ENCODE assay signal across 1 cellular context in genomic region chr17:44707755-44708400, GRCh38.
A peak's percentile ranks its signal among the peaks of the same experiment; 100 is the strongest.
TF ChIP-seq lines count a peak whose summit lies in the region.

No MANE protein-coding gene starts in this region.

TF ChIP-seq in K562, 482 proteins besides CTCF, POLR2A, EP300 and RAD21 (continued from another document and continues in another):
- TF ChIP-seq, protein P1, sequence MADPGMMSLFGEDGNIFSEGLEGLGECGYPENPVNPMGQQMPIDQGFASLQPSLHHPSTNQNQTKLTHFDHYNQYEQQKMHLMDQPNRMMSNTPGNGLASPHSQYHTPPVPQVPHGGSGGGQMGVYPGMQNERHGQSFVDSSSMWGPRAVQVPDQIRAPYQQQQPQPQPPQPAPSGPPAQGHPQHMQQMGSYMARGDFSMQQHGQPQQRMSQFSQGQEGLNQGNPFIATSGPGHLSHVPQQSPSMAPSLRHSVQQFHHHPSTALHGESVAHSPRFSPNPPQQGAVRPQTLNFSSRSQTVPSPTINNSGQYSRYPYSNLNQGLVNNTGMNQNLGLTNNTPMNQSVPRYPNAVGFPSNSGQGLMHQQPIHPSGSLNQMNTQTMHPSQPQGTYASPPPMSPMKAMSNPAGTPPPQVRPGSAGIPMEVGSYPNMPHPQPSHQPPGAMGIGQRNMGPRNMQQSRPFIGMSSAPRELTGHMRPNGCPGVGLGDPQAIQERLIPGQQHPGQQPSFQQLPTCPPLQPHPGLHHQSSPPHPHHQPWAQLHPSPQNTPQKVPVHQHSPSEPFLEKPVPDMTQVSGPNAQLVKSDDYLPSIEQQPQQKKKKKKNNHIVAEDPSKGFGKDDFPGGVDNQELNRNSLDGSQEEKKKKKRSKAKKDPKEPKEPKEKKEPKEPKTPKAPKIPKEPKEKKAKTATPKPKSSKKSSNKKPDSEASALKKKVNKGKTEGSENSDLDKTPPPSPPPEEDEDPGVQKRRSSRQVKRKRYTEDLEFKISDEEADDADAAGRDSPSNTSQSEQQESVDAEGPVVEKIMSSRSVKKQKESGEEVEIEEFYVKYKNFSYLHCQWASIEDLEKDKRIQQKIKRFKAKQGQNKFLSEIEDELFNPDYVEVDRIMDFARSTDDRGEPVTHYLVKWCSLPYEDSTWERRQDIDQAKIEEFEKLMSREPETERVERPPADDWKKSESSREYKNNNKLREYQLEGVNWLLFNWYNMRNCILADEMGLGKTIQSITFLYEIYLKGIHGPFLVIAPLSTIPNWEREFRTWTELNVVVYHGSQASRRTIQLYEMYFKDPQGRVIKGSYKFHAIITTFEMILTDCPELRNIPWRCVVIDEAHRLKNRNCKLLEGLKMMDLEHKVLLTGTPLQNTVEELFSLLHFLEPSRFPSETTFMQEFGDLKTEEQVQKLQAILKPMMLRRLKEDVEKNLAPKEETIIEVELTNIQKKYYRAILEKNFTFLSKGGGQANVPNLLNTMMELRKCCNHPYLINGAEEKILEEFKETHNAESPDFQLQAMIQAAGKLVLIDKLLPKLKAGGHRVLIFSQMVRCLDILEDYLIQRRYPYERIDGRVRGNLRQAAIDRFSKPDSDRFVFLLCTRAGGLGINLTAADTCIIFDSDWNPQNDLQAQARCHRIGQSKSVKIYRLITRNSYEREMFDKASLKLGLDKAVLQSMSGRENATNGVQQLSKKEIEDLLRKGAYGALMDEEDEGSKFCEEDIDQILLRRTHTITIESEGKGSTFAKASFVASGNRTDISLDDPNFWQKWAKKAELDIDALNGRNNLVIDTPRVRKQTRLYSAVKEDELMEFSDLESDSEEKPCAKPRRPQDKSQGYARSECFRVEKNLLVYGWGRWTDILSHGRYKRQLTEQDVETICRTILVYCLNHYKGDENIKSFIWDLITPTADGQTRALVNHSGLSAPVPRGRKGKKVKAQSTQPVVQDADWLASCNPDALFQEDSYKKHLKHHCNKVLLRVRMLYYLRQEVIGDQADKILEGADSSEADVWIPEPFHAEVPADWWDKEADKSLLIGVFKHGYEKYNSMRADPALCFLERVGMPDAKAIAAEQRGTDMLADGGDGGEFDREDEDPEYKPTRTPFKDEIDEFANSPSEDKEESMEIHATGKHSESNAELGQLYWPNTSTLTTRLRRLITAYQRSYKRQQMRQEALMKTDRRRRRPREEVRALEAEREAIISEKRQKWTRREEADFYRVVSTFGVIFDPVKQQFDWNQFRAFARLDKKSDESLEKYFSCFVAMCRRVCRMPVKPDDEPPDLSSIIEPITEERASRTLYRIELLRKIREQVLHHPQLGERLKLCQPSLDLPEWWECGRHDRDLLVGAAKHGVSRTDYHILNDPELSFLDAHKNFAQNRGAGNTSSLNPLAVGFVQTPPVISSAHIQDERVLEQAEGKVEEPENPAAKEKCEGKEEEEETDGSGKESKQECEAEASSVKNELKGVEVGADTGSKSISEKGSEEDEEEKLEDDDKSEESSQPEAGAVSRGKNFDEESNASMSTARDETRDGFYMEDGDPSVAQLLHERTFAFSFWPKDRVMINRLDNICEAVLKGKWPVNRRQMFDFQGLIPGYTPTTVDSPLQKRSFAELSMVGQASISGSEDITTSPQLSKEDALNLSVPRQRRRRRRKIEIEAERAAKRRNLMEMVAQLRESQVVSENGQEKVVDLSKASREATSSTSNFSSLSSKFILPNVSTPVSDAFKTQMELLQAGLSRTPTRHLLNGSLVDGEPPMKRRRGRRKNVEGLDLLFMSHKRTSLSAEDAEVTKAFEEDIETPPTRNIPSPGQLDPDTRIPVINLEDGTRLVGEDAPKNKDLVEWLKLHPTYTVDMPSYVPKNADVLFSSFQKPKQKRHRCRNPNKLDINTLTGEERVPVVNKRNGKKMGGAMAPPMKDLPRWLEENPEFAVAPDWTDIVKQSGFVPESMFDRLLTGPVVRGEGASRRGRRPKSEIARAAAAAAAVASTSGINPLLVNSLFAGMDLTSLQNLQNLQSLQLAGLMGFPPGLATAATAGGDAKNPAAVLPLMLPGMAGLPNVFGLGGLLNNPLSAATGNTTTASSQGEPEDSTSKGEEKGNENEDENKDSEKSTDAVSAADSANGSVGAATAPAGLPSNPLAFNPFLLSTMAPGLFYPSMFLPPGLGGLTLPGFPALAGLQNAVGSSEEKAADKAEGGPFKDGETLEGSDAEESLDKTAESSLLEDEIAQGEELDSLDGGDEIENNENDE (IDR thresholded peaks at IDR 0.05; ENCODE audit: low read depth, low read length) = no peak
- TF ChIP-seq ZKSCAN1 (IDR thresholded peaks at IDR 0.05; ENCODE audit: low read depth, low read length) = no peak
- no peak for TF ChIP-seq ARID2 (IDR thresholded peaks at IDR 0.05)
- no peak for TF ChIP-seq MTA3 (IDR thresholded peaks at IDR 0.05; ENCODE audit: borderline replicate concordance)
- TF ChIP-seq ZNF239 (CRISPR knock-in tag; IDR thresholded peaks at IDR 0.05) = no peak
- no peak for TF ChIP-seq TRIM28 (IDR thresholded peaks at IDR 0.05)
- no peak for TF ChIP-seq RB1 (IDR thresholded peaks at IDR 0.05; ENCODE audit: low read depth)
- TF ChIP-seq, protein P2, sequence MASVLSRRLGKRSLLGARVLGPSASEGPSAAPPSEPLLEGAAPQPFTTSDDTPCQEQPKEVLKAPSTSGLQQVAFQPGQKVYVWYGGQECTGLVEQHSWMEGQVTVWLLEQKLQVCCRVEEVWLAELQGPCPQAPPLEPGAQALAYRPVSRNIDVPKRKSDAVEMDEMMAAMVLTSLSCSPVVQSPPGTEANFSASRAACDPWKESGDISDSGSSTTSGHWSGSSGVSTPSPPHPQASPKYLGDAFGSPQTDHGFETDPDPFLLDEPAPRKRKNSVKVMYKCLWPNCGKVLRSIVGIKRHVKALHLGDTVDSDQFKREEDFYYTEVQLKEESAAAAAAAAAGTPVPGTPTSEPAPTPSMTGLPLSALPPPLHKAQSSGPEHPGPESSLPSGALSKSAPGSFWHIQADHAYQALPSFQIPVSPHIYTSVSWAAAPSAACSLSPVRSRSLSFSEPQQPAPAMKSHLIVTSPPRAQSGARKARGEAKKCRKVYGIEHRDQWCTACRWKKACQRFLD (CRISPR knock-in tag; IDR thresholded peaks at IDR 0.05) = no peak
- peak; percentile 10; the same call in 1 of the 2 replicates for TF ChIP-seq LEF1 (IDR thresholded peaks at IDR 0.05)
- TF ChIP-seq ZNF740 (CRISPR knock-in tag; IDR thresholded peaks at IDR 0.05) = no peak
- no peak for TF ChIP-seq ZNF740 (tag; IDR thresholded peaks at IDR 0.05)
- TF ChIP-seq ATF4 (CRISPR knock-in tag; IDR thresholded peaks at IDR 0.05) = no peak
- TF ChIP-seq, protein P3, sequence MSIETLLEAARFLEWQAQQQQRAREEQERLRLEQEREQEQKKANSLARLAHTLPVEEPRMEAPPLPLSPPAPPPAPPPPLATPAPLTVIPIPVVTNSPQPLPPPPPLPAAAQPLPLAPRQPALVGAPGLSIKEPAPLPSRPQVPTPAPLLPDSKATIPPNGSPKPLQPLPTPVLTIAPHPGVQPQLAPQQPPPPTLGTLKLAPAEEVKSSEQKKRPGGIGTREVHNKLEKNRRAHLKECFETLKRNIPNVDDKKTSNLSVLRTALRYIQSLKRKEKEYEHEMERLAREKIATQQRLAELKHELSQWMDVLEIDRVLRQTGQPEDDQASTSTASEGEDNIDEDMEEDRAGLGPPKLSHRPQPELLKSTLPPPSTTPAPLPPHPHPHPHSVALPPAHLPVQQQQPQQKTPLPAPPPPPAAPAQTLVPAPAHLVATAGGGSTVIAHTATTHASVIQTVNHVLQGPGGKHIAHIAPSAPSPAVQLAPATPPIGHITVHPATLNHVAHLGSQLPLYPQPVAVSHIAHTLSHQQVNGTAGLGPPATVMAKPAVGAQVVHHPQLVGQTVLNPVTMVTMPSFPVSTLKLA (conservative IDR thresholded peaks at IDR 0.05) = no peak; a peak in 1 of 4 replicates
- TF ChIP-seq POLR2AphosphoS5 (IDR thresholded peaks at IDR 0.05; ENCODE audit: control insufficient read depth, insufficient read depth, low read depth, low read length) = no peak
- no peak for TF ChIP-seq RBM25 (IDR thresholded peaks at IDR 0.05; ENCODE audit: low read depth, low read length, severe bottlenecking)
- TF ChIP-seq MCM7 (IDR thresholded peaks at IDR 0.05) = no peak
- no peak for TF ChIP-seq HMGXB4 (CRISPR knock-in tag; IDR thresholded peaks at IDR 0.05)
- TF ChIP-seq ZNF316 (IDR thresholded peaks at IDR 0.05) = peak; percentile 97
- TF ChIP-seq ZBTB33 (CRISPR knock-in tag; IDR thresholded peaks at IDR 0.05) = no peak
- no peak for TF ChIP-seq YY1 (IDR thresholded peaks at IDR 0.05; ENCODE audit: borderline replicate concordance in 1 of 3, control insufficient read depth in 1 of 3, extremely low read depth in 1 of 3, insufficient read depth in 3 of 3, insufficient read length in 1 of 3, insufficient replicate concordance in 2 of 3, low read depth in 1 of 3, low read length in 2 of 3)
- TF ChIP-seq BRF1 (IDR thresholded peaks at IDR 0.05; ENCODE audit: borderline replicate concordance, extremely low read depth, insufficient read length) = no peak
- peak; percentile 75; the same call in 1 of the 2 replicates for TF ChIP-seq NFATC3 (IDR thresholded peaks at IDR 0.05)
- TF ChIP-seq GTF3C2 (IDR thresholded peaks at IDR 0.05; ENCODE audit: borderline replicate concordance, extremely low read depth, insufficient read length) = no peak
- TF ChIP-seq NFRKB (IDR thresholded peaks at IDR 0.05; ENCODE audit: low read depth) = no peak
- TF ChIP-seq, protein P4, sequence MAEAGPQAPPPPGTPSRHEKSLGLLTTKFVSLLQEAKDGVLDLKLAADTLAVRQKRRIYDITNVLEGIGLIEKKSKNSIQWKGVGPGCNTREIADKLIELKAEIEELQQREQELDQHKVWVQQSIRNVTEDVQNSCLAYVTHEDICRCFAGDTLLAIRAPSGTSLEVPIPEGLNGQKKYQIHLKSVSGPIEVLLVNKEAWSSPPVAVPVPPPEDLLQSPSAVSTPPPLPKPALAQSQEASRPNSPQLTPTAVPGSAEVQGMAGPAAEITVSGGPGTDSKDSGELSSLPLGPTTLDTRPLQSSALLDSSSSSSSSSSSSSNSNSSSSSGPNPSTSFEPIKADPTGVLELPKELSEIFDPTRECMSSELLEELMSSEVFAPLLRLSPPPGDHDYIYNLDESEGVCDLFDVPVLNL (CRISPR knock-in tag; IDR thresholded peaks at IDR 0.05; ENCODE audit: low read depth) = no peak
- TF ChIP-seq SNAPC5 (CRISPR knock-in tag; IDR thresholded peaks at IDR 0.05) = no peak
- TF ChIP-seq EHMT2 (IDR thresholded peaks at IDR 0.05) = peak; percentile 16; the same call in 1 of the 2 replicates
- TF ChIP-seq FOS (IDR thresholded peaks at IDR 0.05; ENCODE audit: extremely low read depth, insufficient read length) = no peak
- no peak for TF ChIP-seq TEAD1 (CRISPR knock-in tag; IDR thresholded peaks at IDR 0.05)
- no peak for TF ChIP-seq LCOR (CRISPR knock-in tag; IDR thresholded peaks at IDR 0.05)
- TF ChIP-seq PURB (CRISPR knock-in tag; IDR thresholded peaks at IDR 0.05; ENCODE audit: low read depth) = no peak
- peak; percentile 91 for TF ChIP-seq NFE2L1 (tag; IDR thresholded peaks at IDR 0.05; ENCODE audit: borderline replicate concordance, low read depth)
- no peak for TF ChIP-seq ETV1 (tag; conservative IDR thresholded peaks at IDR 0.05; ENCODE audit: low read depth)
